8 cellular contexts compared by ENCODE assay signal in genomic region chr13:73000027-73000674, GRCh38. TPM values are rescaled to one million over a fixed set of nuclear protein-coding genes. Genes with fewer than 3 reads are reported as not detected.
A peak's percentile ranks its signal among the peaks of the same experiment; 100 is the strongest.
DNase-seq lines count a peak whose midpoint lies in the region; ATAC-seq, FAIRE-seq and TF ChIP-seq lines count a peak whose summit lies in the region.

No MANE protein-coding gene starts in this region.

- no peak for TF ChIP-seq RAD21 in GM12878 (IDR thresholded peaks at IDR 0.05; ENCODE audit: insufficient read depth, low read depth, low read length)

- in situ Hi-C loops in GM12878 (cut with MboI) = no loop called here

- no peaks in the 10 kb centered on the region for H3K9me3 ChIP-seq in GM12878 (replicated peaks; ENCODE audit: control insufficient read depth, insufficient read depth, low read length)
- no peaks in the 10 kb centered on the region for H3K9me3 ChIP-seq in stomach

- H3K4me3 ChIP-seq in GM12878 (no peak overlapping the region), stomach (no peak overlapping the region)

- POLR2A ChIA-PET in GM12878 (lab: Charles Lee) = no interaction called here

- H2AFZ ChIP-seq in GM12878 (ENCODE audit: control insufficient read depth, low read depth, low read length) = no peak overlapping the region

- TF ChIP-seq EP300 in GM12878 (IDR thresholded peaks at IDR 0.05; ENCODE audit: borderline replicate concordance in 1 of 2, control insufficient read depth in 1 of 2, low read depth in 2 of 2, low read length in 2 of 2) = no peak
- TF ChIP-seq EP300 in stomach (IDR thresholded peaks at IDR 0.05) = no peak

- CTCF ChIA-PET in GM12878 (lab: Yijun Ruan, JAX) = no interaction called here

- RAD21 ChIA-PET in GM12878 (lab: Charles Lee; ENCODE audit: unreplicated experiment) = no interaction called here

- no peak overlapping the region for H3K9ac ChIP-seq in GM12878 (ENCODE audit: control insufficient read depth, insufficient read depth, low read length)

- DNase-seq in GM12892 (ENCODE audit: insufficient read length) = no peak
- DNase-seq in Kasumi-1 (lab: John Stamatoyannopoulos, UW) = peak; percentile 78 to 79
- peak; percentile 21 for DNase-seq in GM12878 (ENCODE audit: low read depth, low spot score)
- DNase-seq in stomach = no peak
- no peak for DNase-seq in HuH-7.5 (ENCODE audit: low spot score)
- DNase-seq in 8988T = no peak
- DNase-seq in caudate nucleus (lab: John Stamatoyannopoulos, UW) = no peak

- WGBS in GM12878 (ENCODE audit: insufficient coverage, insufficient replicate concordance, low lambda C conversion rate, missing lambda C conversion rate) = 79% methylated on average over 4 of the region's 4 CpGs
- 60 to 73% (median 64%) methylated on average over 4 of the region's 4 CpGs for WGBS in stomach, 5 donors

- H3K27me3 ChIP-seq in GM12878 (replicated peaks in 1 of 2; ENCODE audit: control insufficient read depth in 2 of 2, insufficient read depth in 2 of 2, low read length in 1 of 2) = no peaks in the 10 kb centered on the region
- H3K27me3 ChIP-seq in stomach = no peaks in the 10 kb centered on the region

- SMC1A ChIA-PET in GM12878 (lab: Charles Lee; ENCODE audit: uncharacterized antibody, unreplicated experiment) = interaction anchor here (0.5 to 2.5 kb wide), 6 partner anchors 9 to 121 kb away, joined by 3 to 7 read pairs (median 4); no protein-coding TSS in a partner anchor

- H3K27ac ChIP-seq in GM12878 (ENCODE audit: control insufficient read depth, insufficient read depth) = no peak overlapping the region; the same call in 1 of the 2 replicates
- peak overlapping the region in 4 of 5 donors; percentile 5 to 79 (median 66) for H3K27ac ChIP-seq in stomach
- no peak overlapping the region for H3K27ac ChIP-seq in caudate nucleus (ENCODE audit: low read depth, low read length)

- no peak overlapping the region for H3K4me2 ChIP-seq in GM12878 (ENCODE audit: control insufficient read depth, insufficient read depth)

- TSS peak; percentile 46 for BruUV-seq in GM12878 (replicated peaks; lab: Mats Ljungman, UMichigan)

- peaks cover 2% of the 10 kb centered on the region; the same call in 1 of the 2 replicates for H3K4me1 ChIP-seq in GM12878 (ENCODE audit: control insufficient read depth, insufficient read depth, low read length)
- peaks cover 0 to 17% (median 7%) of the 10 kb centered on the region in 4 donors for H3K4me1 ChIP-seq in stomach

- ATAC-seq in GM21528 (IDR thresholded peaks at IDR 0.05; ENCODE audit: low FRiP score, unreplicated experiment) (peak; percentile 77), GM12878 (peak; percentile 83)

- TF ChIP-seq POLR2A in GM12892 (IDR thresholded peaks at IDR 0.05; ENCODE audit: low read depth, low read length) (no peak), GM12878 (IDR thresholded peaks at IDR 0.05; ENCODE audit: low read depth, low read length) (no peak), stomach (IDR thresholded peaks at IDR 0.05) (no peak)

- H3K36me3 ChIP-seq in GM12878 (ENCODE audit: control insufficient read depth in 2 of 2, insufficient read depth in 2 of 2, low read length in 1 of 2) (no peaks in the 10 kb centered on the region), stomach (peaks cover 0 to 33% (median 21%) of the 10 kb centered on the region in 4 donors)

- FAIRE-seq in GM12892 (lab: Jason Lieb, UNC) (peak; percentile 75), GM12878 (lab: Jason Lieb, UNC) (no peak)

- TF ChIP-seq CTCF in GM12878 (IDR thresholded peaks at IDR 0.05 in 2 of 3, conservative IDR thresholded peaks at IDR 0.05 in 1 of 3; ENCODE audit: control insufficient read depth in 2 of 3, extremely low read depth in 1 of 3, insufficient read depth in 1 of 3, low read depth in 3 of 3, low read length in 3 of 3) = no peak
- no peak for TF ChIP-seq CTCF in stomach (IDR thresholded peaks at IDR 0.05)

- intact Hi-C loops in GM12878 (cut with micrococcal nuclease; ENCODE audit: unreplicated experiment) = no loop called here
- intact Hi-C loops in stomach (cut with DNase I; ENCODE audit: low total_unique reads) = no loop called here

- no peaks in the 10 kb centered on the region for H4K20me1 ChIP-seq in GM12878 (ENCODE audit: control insufficient read depth, insufficient read depth)

- no peaks in the 10 kb centered on the region for H3K79me2 ChIP-seq in GM12878 (ENCODE audit: control insufficient read depth, insufficient read depth, low read length)

TF ChIP-seq in GM12878, 131 proteins besides CTCF, POLR2A, EP300 and RAD21:
- TF ChIP-seq NR2C1 (IDR thresholded peaks at IDR 0.05) (no peak), ETV6 (conservative IDR thresholded peaks at IDR 0.05 in 1 of 2, IDR thresholded peaks at IDR 0.05 in 1 of 2; ENCODE audit: borderline replicate concordance in 1 of 2, low read depth in 1 of 2) (0 out of 4 replicates have a peak, but pooled peaks of 1 of the 2 experiments have one; percentile 32), SPI1 (IDR thresholded peaks at IDR 0.05; ENCODE audit: borderline replicate concordance, insufficient read depth, low read depth, low read length) (peak; percentile 90), RAD51 (IDR thresholded peaks at IDR 0.05) (no peak), ZBTB4 (CRISPR knock-in tag; IDR thresholded peaks at IDR 0.05) (no peak), BACH1 (IDR thresholded peaks at IDR 0.05; ENCODE audit: borderline replicate concordance) (peak; percentile 65; the same call in 1 of the 2 replicates), TCF12 (IDR thresholded peaks at IDR 0.05; ENCODE audit: low read depth, low read length) (no peak), MYB (IDR thresholded peaks at IDR 0.05; ENCODE audit: borderline replicate concordance, low read depth, low read length) (no peak), POLR2AphosphoS5 (IDR thresholded peaks at IDR 0.05; ENCODE audit: low read length) (no peak), SIN3A (IDR thresholded peaks at IDR 0.05; ENCODE audit: low read depth, low read length) (no peak)

RNA-seq across cellular contexts. Expression of gene KLF5, which starts 58.7 kb away (rescaled TPM):
- 1.8 TPM for polyA plus RNA-seq in GM12892 (2012; ENCODE audit: missing spikeins)
- 1.8 and 2.2 TPM in 2 replicates for total RNA-seq in GM12878 (2013; cell fraction: nucleolus; rRNA removed)
- total RNA-seq in GM12878 (2014; rRNA removed) (0.96 and 2.2 TPM in 2 replicates), GM12878 (2014; rRNA removed; fragmentation: Illumina TruSeq; extraction: Trizol) (1.3 and 2.5 TPM in 2 replicates), GM12878 (2021) (2.4 and 2.7 TPM in 2 replicates), stomach (100 to 1,000 TPM in 1 of 5 donors, 10 to 100 TPM in 4; 35.7 to 585 (median 73.9) TPM)
- polyA plus RNA-seq in GM12878 (2011; ENCODE audit: low read depth) = 1.2 TPM
- polyA plus RNA-seq in GM12878 (2011; rRNA removed) (0.50 and 0.65 TPM in 2 replicates), GM12878 (2014; fragmentation: Illumina TruSeq; extraction: Trizol) (3.9 and 5.2 TPM in 2 replicates), GM12878 (2014; fragmentation: Nextera tagmentation; extraction: Ambion mirVana) (1 to 10 TPM in 1 of 2 experiments, under 1 TPM in 1; 0.68 to 1.0 TPM), GM12878 (2014; rRNA removed) (1.1 and 1.4 TPM in 2 replicates), GM12878 (2016; fragmentation: Nextera tagmentation; extraction: Ambion mirVana) (1 to 10 TPM in 1 of 2 experiments, under 1 TPM in 1; 0.43 to 1.5 TPM), stomach (100 to 1,000 TPM in 1 of 3 donors, 10 to 100 TPM in 2; 23.7 to 104 (median 82.3) TPM)
- polyA plus RNA-seq in GM12878 (2011; cell fraction: cytosol; rRNA removed) = 0.85 and 0.88 TPM in 2 replicates
- polyA plus RNA-seq in GM12878 (2011; cell fraction: nucleus; rRNA removed) = 0.50 and 0.70 TPM in 2 replicates
- 1.2 and 1.8 TPM in 2 replicates for polyA plus RNA-seq in GM12878 (2012)
- polyA minus RNA-seq in GM12878 (2011; rRNA and poly(A)+ RNA removed) = 0.31 and 1.2 TPM in 2 replicates
- polyA minus RNA-seq in GM12878 (2011; cell fraction: cytosol; rRNA and poly(A)+ RNA removed) = 2.5 and 6.8 TPM in 2 replicates
- 1.6 and 3.0 TPM in 2 replicates for polyA minus RNA-seq in GM12878 (2011; cell fraction: nucleus; rRNA and poly(A)+ RNA removed)

Comparison
In these comparisons a context has a peak if more than half of its experiments do, and no peak if none do; other contexts are left out.
1. DNase-seq: peak in Kasumi-1 (2 of 2) and GM12878 (single experiment); none in GM12892 (single experiment), stomach (single experiment), HuH-7.5 (single experiment), 8988T (single experiment) and caudate nucleus (0 of 61).
2. H3K27ac ChIP-seq: peak in stomach (4 of 5); none in GM12878 (single experiment) and caudate nucleus (single experiment).
3. RNA of gene KLF5, which starts 58.7 kb away (total RNA-seq): 35.7 to 585 TPM in stomach; 0.96 to 2.7 TPM in GM12878; every median in the first group is over 10 times any median in the second.